In the genomic region with DNA sequence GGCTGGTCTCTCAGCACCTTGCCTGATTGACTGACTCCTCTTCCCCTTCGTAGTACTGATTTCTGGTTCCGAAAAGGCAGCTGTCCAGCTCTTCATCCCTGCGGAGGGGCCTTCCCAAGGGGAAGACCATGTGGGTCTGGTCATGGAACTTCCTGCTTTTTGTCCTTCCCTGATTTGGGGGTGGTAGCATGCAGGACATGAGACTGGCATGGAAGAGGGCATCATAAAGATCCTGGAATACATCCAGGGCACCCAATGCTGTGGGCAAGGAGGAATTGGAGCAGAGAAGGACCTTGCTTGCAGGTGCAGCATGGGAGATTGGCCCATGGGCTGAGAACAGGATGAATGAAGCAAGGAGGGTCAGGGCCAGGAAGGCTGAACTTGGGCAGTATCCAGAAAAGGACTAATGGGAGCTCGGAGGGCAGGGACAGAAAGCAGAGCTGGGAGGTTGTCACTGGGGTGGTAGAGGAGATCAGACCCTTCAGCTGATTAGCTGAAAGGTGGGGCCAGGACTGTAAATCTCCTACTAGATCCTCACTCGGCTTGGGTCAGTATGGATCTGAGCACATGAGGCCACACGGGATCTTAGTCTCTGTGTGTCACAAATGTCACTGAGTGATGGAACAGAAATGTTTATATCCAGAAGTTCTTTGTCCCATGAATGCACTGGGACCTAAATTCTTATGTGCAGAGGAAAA, we compare ENCODE assay signal across 12 cellular contexts. TPM values are rescaled to one million over a fixed set of nuclear protein-coding genes. Genes with fewer than 3 reads are reported as not detected.
DNase-seq lines count a peak whose midpoint lies in the region; TF ChIP-seq lines count a peak whose summit lies in the region.
"Had no signal": no experiment of that assay in that cellular context is flagged by ENCODE, and none has a peak within 500 bp of the region (broad histone marks: within the 10 kb centered on the region; RNA-seq: fewer than 3 reads in every experiment).

No MANE protein-coding gene starts in this region.

- no peaks in the 10 kb centered on the region for H3K36me3 ChIP-seq in skeletal muscle tissue (ENCODE audit: control insufficient read depth in 3 of 3, insufficient read depth in 3 of 3, low read length in 3 of 3)

- H3K36me3 Mint-ChIP-seq in H9 (ENCODE audit: insufficient read depth in 1 of 3, low read depth in 3 of 3) (no peaks in the 10 kb centered on the region), brain (no peaks in the 10 kb centered on the region)
- H3K36me3 Mint-ChIP-seq in activated naive CD8-positive, alpha-beta T cell treated with anti-CD3 and anti-CD28 coated beads for 36 hours: no peaks in the 10 kb centered on the region
- H3K36me3 Mint-ChIP-seq: CD8-positive, alpha-beta memory T cell had no signal

- peak overlapping the region; percentile 13 for H2AK5ac ChIP-seq in H9 (ENCODE audit: insufficient read length, low read length)

- H2BK120ac ChIP-seq in H9 (ENCODE audit: low read depth, low read length, poor library complexity, severe bottlenecking): no peak overlapping the region

- 0 out of 2 replicates have a peak overlapping the region, but pooled peaks have one; percentile 26 for H2BK15ac ChIP-seq in H9 (ENCODE audit: low read depth, low read length)

- H3K4me2 ChIP-seq in H9 (ENCODE audit: insufficient read depth, insufficient read length, low read length): no peak overlapping the region

- H3K4me3 Mint-ChIP-seq in H9 (peak overlapping the region in 1 of 2 experiments; percentile 30; a peak in 2 of 5 replicates), brain (peak overlapping the region in 1 of 5 experiments; percentile 32)
- H3K4me3 Mint-ChIP-seq in activated naive CD8-positive, alpha-beta T cell treated with anti-CD3 and anti-CD28 coated beads for 36 hours: no peak overlapping the region

- DNase-seq in H9 (peak; percentile 21), NCI-H146 (lab: John Stamatoyannopoulos, UW) (no peak), HPDE6-E6E7 (ENCODE audit: extremely low spot score) (no peak), ACHN (no peak)
- no peak for DNase-seq in activated naive CD8-positive, alpha-beta T cell treated with anti-CD3 and anti-CD28 coated beads for 36 hours
- DNase-seq: CD8-positive, alpha-beta memory T cell; KG1; NCI-H345 had no signal

- in situ Hi-C loops in ACHN (cut with HindIII; ENCODE audit: low pct_ligation_motif_present, low pct_unique_long_range_greater_than_20kb, low sequenced_read_pairs): no loop called here

- H4K5ac ChIP-seq in H9 (ENCODE audit: insufficient read length, low read depth, low read length): no peak overlapping the region

- H3K4me1 Mint-ChIP-seq in H9 (peaks cover 33% of the 10 kb centered on the region in 2 experiments), brain (peaks cover 46% of the 10 kb centered on the region)
- H3K4me1 Mint-ChIP-seq in activated naive CD8-positive, alpha-beta T cell treated with anti-CD3 and anti-CD28 coated beads for 36 hours: no peaks in the 10 kb centered on the region

- H4K8ac ChIP-seq in H9 (replicated peaks; ENCODE audit: insufficient read length, low read depth, low read length): no peak overlapping the region

- H3K27ac Mint-ChIP-seq in H9 (no peak overlapping the region; a peak in 2 of 7 replicates), brain (peak overlapping the region in 3 of 5 experiments; percentile 12 to 46 (median 31))
- no peak overlapping the region for H3K27ac Mint-ChIP-seq in activated naive CD8-positive, alpha-beta T cell treated with anti-CD3 and anti-CD28 coated beads for 36 hours
- H3K27ac Mint-ChIP-seq: CD8-positive, alpha-beta memory T cell had no signal

- H3K4me3 ChIP-seq in skeletal muscle tissue (ENCODE audit: low read length in 3 of 3): peak overlapping the region in 2 of 3 donors; percentile 17 to 79
- H3K4me3 ChIP-seq: GM12878 had no signal

- H4K20me1 ChIP-seq in H9 (ENCODE audit: control insufficient read depth, insufficient read depth, insufficient read length): no peaks in the 10 kb centered on the region

- no peak overlapping the region; the same call in 1 of the 2 replicates for H3K14ac ChIP-seq in H9 (ENCODE audit: insufficient read depth, low read length)

- no peak overlapping the region for H3K56ac ChIP-seq in H9 (ENCODE audit: insufficient read length, low read depth, low read length)

- no peak overlapping the region for H2AFZ ChIP-seq in H9 (ENCODE audit: low read length)

- H3K27ac ChIP-seq in H9 (ENCODE audit: insufficient read length, low read depth, low read length) (no peak overlapping the region), layer of hippocampus (ENCODE audit: low read depth, low read length) (peak overlapping the region; percentile 80), skeletal muscle tissue (ENCODE audit: low read depth, low read length) (peak overlapping the region; percentile 67)

- no peak overlapping the region for H3T11ph ChIP-seq in H9 (ENCODE audit: low read length)

- no peak overlapping the region for H3K9ac ChIP-seq in H9 (ENCODE audit: extremely low read depth, insufficient read length, low read length)
- peak overlapping the region in 1 of 3 donors; percentile 86 for H3K9ac ChIP-seq in skeletal muscle tissue (ENCODE audit: low read depth in 1 of 3, low read length in 3 of 3)

- H2BK20ac ChIP-seq in H9 (ENCODE audit: low read depth, low read length, poor library complexity, severe bottlenecking): no peak overlapping the region

- peaks cover 5% of the 10 kb centered on the region for H3K23me2 ChIP-seq in H9 (ENCODE audit: insufficient read length, low read depth, low read length, poor library complexity, severe bottlenecking)

- H3K4ac ChIP-seq in H9 (ENCODE audit: low read depth, low read length): no peak overlapping the region; the same call in 1 of the 2 replicates

- peaks cover 0 to 3% of the 10 kb centered on the region in 2 experiments; a peak in 1 of 5 replicates for H3K9me3 Mint-ChIP-seq in H9
- H3K9me3 Mint-ChIP-seq in brain: peaks cover 0 to 3% (median 0%) of the 10 kb centered on the region in 5 experiments
- no peaks in the 10 kb centered on the region for H3K9me3 Mint-ChIP-seq in activated naive CD8-positive, alpha-beta T cell treated with anti-CD3 and anti-CD28 coated beads for 36 hours
- H3K9me3 Mint-ChIP-seq: CD8-positive, alpha-beta memory T cell had no signal

- H3K4me1 ChIP-seq in H9 (ENCODE audit: insufficient read depth, low read length) (peaks cover 16% of the 10 kb centered on the region; the same call in 1 of the 2 replicates), skeletal muscle tissue (ENCODE audit: control insufficient read depth in 3 of 3, insufficient read depth in 3 of 3, low read length in 3 of 3) (peaks cover 48 to 49% (median 49%) of the 10 kb centered on the region in 3 donors)

- H2BK5ac ChIP-seq in H9 (ENCODE audit: insufficient read length, low read length): no peak overlapping the region

- H3K18ac ChIP-seq in H9 (ENCODE audit: insufficient read length, low read depth, low read length): no peak overlapping the region

- H3K27me3 ChIP-seq in H9 (ENCODE audit: insufficient read depth, low read length) (peaks cover 3% of the 10 kb centered on the region; the same call in 1 of the 2 replicates), layer of hippocampus (ENCODE audit: control insufficient read depth, insufficient read depth, low read length) (no peaks in the 10 kb centered on the region), skeletal muscle tissue (ENCODE audit: control insufficient read depth in 3 of 3, insufficient read depth in 3 of 3, low read length in 3 of 3) (no peaks in the 10 kb centered on the region)

- H2BK12ac ChIP-seq in H9 (ENCODE audit: insufficient read length, low read depth, low read length): no peak overlapping the region

- H3K9me3 ChIP-seq in H9 (ENCODE audit: control insufficient read depth, low read depth, low read length) (no peaks in the 10 kb centered on the region), skeletal muscle tissue (ENCODE audit: control insufficient read depth in 3 of 3, low read length in 3 of 3) (no peaks in the 10 kb centered on the region)

- no peaks in the 10 kb centered on the region for H3K79me2 ChIP-seq in H9 (ENCODE audit: insufficient read depth, low read length)

- TF ChIP-seq CTCF in H9 (conservative IDR thresholded peaks at IDR 0.05): no peak
- TF ChIP-seq CTCF in brain (conservative IDR thresholded peaks at IDR 0.05): no peak

- H4K91ac ChIP-seq in H9 (ENCODE audit: insufficient read length, low read depth, low read length): peak overlapping the region; percentile 3

- H3K27me3 Mint-ChIP-seq in H9 (ENCODE audit: low read depth) (peaks cover 34% of the 10 kb centered on the region), brain (peaks cover 25% of the 10 kb centered on the region)
- peaks cover 43% of the 10 kb centered on the region for H3K27me3 Mint-ChIP-seq in activated naive CD8-positive, alpha-beta T cell treated with anti-CD3 and anti-CD28 coated beads for 36 hours

- H3K23ac ChIP-seq in H9 (ENCODE audit: insufficient read length, low read depth, low read length): no peak overlapping the region

- no CpG with 5 or more reads among the region's 6 CpGs for WGBS in H9 (ENCODE audit: extremely low coverage, insufficient read length, low lambda C conversion rate)

- H3K79me1 ChIP-seq in H9 (ENCODE audit: insufficient read depth, low read depth, low read length, poor library complexity, severe bottlenecking): no peaks in the 10 kb centered on the region

RNA-seq across cellular contexts. Expression of a gene that starts 59.5 kb away (rescaled TPM):
- total RNA-seq in H9 (2021) (30.9 and 35.3 TPM in 2 replicates), skeletal muscle tissue (56.9 TPM)
- polyA plus RNA-seq in brain (ENCODE audit: insufficient read depth, low read depth, low replicate concordance): 23.5 TPM
- total RNA-seq in activated naive CD8-positive, alpha-beta T cell treated with anti-CD3 and anti-CD28 coated beads for 36 hours: not detected
- total RNA-seq: CD8-positive, alpha-beta memory T cell had no signal

Comparison
In these comparisons a context has a peak if more than half of its experiments do, and no peak if none do; other contexts are left out.
1. H3K27ac Mint-ChIP-seq: peak in brain (3 of 5); none in H9 (0 of 3) and activated naive CD8-positive, alpha-beta T cell treated with anti-CD3 and anti-CD28 coated beads for 36 hours (single experiment).
2. RNA of a gene that starts 59.5 kb away (total RNA-seq): 56.9 TPM in skeletal muscle tissue (single experiment) and 30.9 to 35.3 TPM in H9; not detected in activated naive CD8-positive, alpha-beta T cell treated with anti-CD3 and anti-CD28 coated beads for 36 hours; every median in the first group is over 10 times any median in the second.